9 cellular contexts compared by ENCODE assay signal in genomic region chr7:2172311-2173183, GRCh38.
A peak's percentile ranks its signal among the peaks of the same experiment; 100 is the strongest.
DNase-seq lines count a peak whose midpoint lies in the region; ATAC-seq, FAIRE-seq and TF ChIP-seq lines count a peak whose summit lies in the region.
"Had no signal": no experiment of that assay in that cellular context is flagged by ENCODE, and none has a peak within 500 bp of the region (broad histone marks: within the 10 kb centered on the region; RNA-seq: fewer than 3 reads in every experiment).

No MANE protein-coding gene starts in this region.

- no peaks in the 10 kb centered on the region; the same call in 1 of the 2 replicates for H3K27me3 Mint-ChIP-seq in WTC11 (ENCODE audit: low read depth)

- FAIRE-seq in urothelium cell line (lab: Jason Lieb, UNC) = peak; percentile 94

- intact Hi-C loops in posterior vena cava (cut with DNase I) = no loop called here

- no peak for TF ChIP-seq CTCF in WTC11 (IDR thresholded peaks at IDR 0.05)

- ATAC-seq in WTC11 (no peak), HG02571 (IDR thresholded peaks at IDR 0.05; ENCODE audit: unreplicated experiment) (no peak), GM19328 (IDR thresholded peaks at IDR 0.05; ENCODE audit: unreplicated experiment) (no peak)

- H3K36me3 Mint-ChIP-seq in WTC11 = peaks cover 30% of the 10 kb centered on the region

- POLR2A ChIA-PET in WTC11 (lab: Charles Lee) = no interaction called here

- DNase-seq in NCI-H510A treated with DMSO at 0.1 percent for 48 hours (lab: John Stamatoyannopoulos, UW) = peak; percentile 91
- DNase-seq in NCI-H510A (lab: John Stamatoyannopoulos, UW) = no peak
- no peak for DNase-seq in WTC11 (ENCODE audit: low spot score)
- peak; percentile 94 for DNase-seq in iris pigment epithelial cell (ENCODE audit: low read depth)
- peak; percentile 59 for DNase-seq in urothelium cell line (ENCODE audit: low spot score)
- DNase-seq in posterior vena cava (ENCODE audit: low spot score) = no peak

- CTCF ChIA-PET in WTC11 (lab: Charles Lee) = interaction anchor here (1.3 to 1.5 kb wide), 2 partner anchors 25 to 47 kb away, joined by 3 read pairs; no protein-coding TSS in a partner anchor

- H3K4me1 Mint-ChIP-seq in WTC11 = peaks cover 14% of the 10 kb centered on the region

- H3K9me3 Mint-ChIP-seq in WTC11 = no peaks in the 10 kb centered on the region
- H3K9me3 Mint-ChIP-seq: neural crest cell had no signal

- H3K4me3 Mint-ChIP-seq in WTC11 = no peak overlapping the region
- H3K4me3 Mint-ChIP-seq: neural crest cell had no signal

- peak overlapping the region; percentile 91 for H3K27ac Mint-ChIP-seq in WTC11

TF ChIP-seq in WTC11, 78 proteins besides CTCF, POLR2A, EP300 and RAD21:
- TF ChIP-seq, protein P1, sequence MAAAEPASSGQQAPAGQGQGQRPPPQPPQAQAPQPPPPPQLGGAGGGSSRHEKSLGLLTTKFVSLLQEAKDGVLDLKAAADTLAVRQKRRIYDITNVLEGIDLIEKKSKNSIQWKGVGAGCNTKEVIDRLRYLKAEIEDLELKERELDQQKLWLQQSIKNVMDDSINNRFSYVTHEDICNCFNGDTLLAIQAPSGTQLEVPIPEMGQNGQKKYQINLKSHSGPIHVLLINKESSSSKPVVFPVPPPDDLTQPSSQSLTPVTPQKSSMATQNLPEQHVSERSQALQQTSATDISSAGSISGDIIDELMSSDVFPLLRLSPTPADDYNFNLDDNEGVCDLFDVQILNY (CRISPR knock-in tag; IDR thresholded peaks at IDR 0.05) = no peak
- no peak for TF ChIP-seq PRRX2 (CRISPR knock-in tag; IDR thresholded peaks at IDR 0.05)
- no peak for TF ChIP-seq ZNF317 (CRISPR knock-in tag; IDR thresholded peaks at IDR 0.05; ENCODE audit: borderline replicate concordance, low read depth)
- no peak for TF ChIP-seq E2F1 (CRISPR knock-in tag; IDR thresholded peaks at IDR 0.05)
- no peak for TF ChIP-seq GTF2I (CRISPR knock-in tag; conservative IDR thresholded peaks at IDR 0.05)
- TF ChIP-seq, protein P2, sequence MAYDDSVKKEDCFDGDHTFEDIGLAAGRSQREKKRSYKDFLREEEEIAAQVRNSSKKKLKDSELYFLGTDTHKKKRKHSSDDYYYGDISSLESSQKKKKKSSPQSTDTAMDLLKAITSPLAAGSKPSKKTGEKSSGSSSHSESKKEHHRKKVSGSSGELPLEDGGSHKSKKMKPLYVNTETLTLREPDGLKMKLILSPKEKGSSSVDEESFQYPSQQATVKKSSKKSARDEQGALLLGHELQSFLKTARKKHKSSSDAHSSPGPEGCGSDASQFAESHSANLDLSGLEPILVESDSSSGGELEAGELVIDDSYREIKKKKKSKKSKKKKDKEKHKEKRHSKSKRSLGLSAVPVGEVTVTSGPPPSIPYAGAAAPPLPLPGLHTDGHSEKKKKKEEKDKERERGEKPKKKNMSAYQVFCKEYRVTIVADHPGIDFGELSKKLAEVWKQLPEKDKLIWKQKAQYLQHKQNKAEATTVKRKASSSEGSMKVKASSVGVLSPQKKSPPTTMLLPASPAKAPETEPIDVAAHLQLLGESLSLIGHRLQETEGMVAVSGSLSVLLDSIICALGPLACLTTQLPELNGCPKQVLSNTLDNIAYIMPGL (CRISPR knock-in tag; IDR thresholded peaks at IDR 0.05) = no peak
- TF ChIP-seq ZNF281 (CRISPR knock-in tag; IDR thresholded peaks at IDR 0.05) = no peak
- TF ChIP-seq NFYB (CRISPR knock-in tag; conservative IDR thresholded peaks at IDR 0.05; ENCODE audit: low read depth) = no peak
- no peak for TF ChIP-seq AFF4 (CRISPR knock-in tag; IDR thresholded peaks at IDR 0.05; ENCODE audit: borderline replicate concordance)
- no peak for TF ChIP-seq NR1H2 (CRISPR knock-in tag; IDR thresholded peaks at IDR 0.05)
- TF ChIP-seq MLX (CRISPR knock-in tag; IDR thresholded peaks at IDR 0.05) = no peak
- no peak for TF ChIP-seq EMX1 (CRISPR knock-in tag; IDR thresholded peaks at IDR 0.05)
- no peak for TF ChIP-seq USF1 (CRISPR knock-in tag; IDR thresholded peaks at IDR 0.05)
- TF ChIP-seq ETV6 (CRISPR knock-in tag; IDR thresholded peaks at IDR 0.05) = no peak
- TF ChIP-seq, protein P3, sequence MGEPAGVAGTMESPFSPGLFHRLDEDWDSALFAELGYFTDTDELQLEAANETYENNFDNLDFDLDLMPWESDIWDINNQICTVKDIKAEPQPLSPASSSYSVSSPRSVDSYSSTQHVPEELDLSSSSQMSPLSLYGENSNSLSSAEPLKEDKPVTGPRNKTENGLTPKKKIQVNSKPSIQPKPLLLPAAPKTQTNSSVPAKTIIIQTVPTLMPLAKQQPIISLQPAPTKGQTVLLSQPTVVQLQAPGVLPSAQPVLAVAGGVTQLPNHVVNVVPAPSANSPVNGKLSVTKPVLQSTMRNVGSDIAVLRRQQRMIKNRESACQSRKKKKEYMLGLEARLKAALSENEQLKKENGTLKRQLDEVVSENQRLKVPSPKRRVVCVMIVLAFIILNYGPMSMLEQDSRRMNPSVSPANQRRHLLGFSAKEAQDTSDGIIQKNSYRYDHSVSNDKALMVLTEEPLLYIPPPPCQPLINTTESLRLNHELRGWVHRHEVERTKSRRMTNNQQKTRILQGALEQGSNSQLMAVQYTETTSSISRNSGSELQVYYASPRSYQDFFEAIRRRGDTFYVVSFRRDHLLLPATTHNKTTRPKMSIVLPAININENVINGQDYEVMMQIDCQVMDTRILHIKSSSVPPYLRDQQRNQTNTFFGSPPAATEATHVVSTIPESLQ (CRISPR knock-in tag; IDR thresholded peaks at IDR 0.05) = no peak

Comparison
In these comparisons a context has a peak if more than half of its experiments do, and no peak if none do; other contexts are left out.
1. DNase-seq: peak in NCI-H510A treated with DMSO at 0.1 percent for 48 hours (single experiment), iris pigment epithelial cell (single experiment) and urothelium cell line (single experiment); none in NCI-H510A (single experiment), WTC11 (single experiment) and posterior vena cava (single experiment).